In genomic region chr6:4441981-4442434, GRCh38 we compare ENCODE assay signal across 25 cellular contexts.
DNase-seq lines count a peak whose midpoint lies in the region; ATAC-seq, FAIRE-seq and TF ChIP-seq lines count a peak whose summit lies in the region.
"Had no signal": no experiment of that assay in that cellular context is flagged by ENCODE, and none has a peak within 500 bp of the region (broad histone marks: within the 10 kb centered on the region; RNA-seq: fewer than 3 reads in every experiment).

No MANE protein-coding gene starts in this region.

- peaks cover 5% of the 10 kb centered on the region for H3K27me3 Mint-ChIP-seq in activated CD8-positive, alpha-beta T cell treated with anti-CD3 and anti-CD28 coated beads for 36 hours
- H3K27me3 Mint-ChIP-seq in activated CD8-positive, alpha-beta T cell treated with anti-CD3 and anti-CD28 coated beads, Interleukin-2, amount 10 ng/mL, durations not matched to agents 7 days and 5 days (ENCODE audit: low read depth): peaks cover 4% of the 10 kb centered on the region
- H3K27me3 Mint-ChIP-seq in stimulated activated memory B cell treated with anti-CD40 and anti-IgM and Interleukin-4, amounts not matched to agents 10 μg/mL and 1 μg/mL and 100 μg/mL, for 72 hours: no peaks in the 10 kb centered on the region

- no peak for FAIRE-seq in RCC 7860 (lab: Jason Lieb, UNC)

- no peaks in the 10 kb centered on the region for H3K36me3 ChIP-seq in MG63
- H3K36me3 ChIP-seq: SJCRH30, stomach had no signal

- H3K4me3 Mint-ChIP-seq in activated CD8-positive, alpha-beta T cell treated with anti-CD3 and anti-CD28 coated beads for 36 hours: no peak overlapping the region
- no peak overlapping the region for H3K4me3 Mint-ChIP-seq in activated CD8-positive, alpha-beta T cell treated with anti-CD3 and anti-CD28 coated beads, Interleukin-2, amount 10 ng/mL, durations not matched to agents 7 days and 5 days
- no peak overlapping the region for H3K4me3 Mint-ChIP-seq in stimulated activated memory B cell treated with anti-CD40 and anti-IgM and Interleukin-4, amounts not matched to agents 10 μg/mL and 1 μg/mL and 100 μg/mL, for 72 hours
- H3K4me3 Mint-ChIP-seq: neural crest cell; T-helper 1 cell treated with Interleukin-12 subunit alpha and Interleukin-12 subunit beta and Interleukin-4 antibody, amounts not matched to agents 30 μg/mL and 1 μg/mL, for 36 hours had no signal

- no peak for DNase-seq in activated CD8-positive, alpha-beta T cell treated with anti-CD3 and anti-CD28 coated beads for 36 hours
- no peak for DNase-seq in activated CD8-positive, alpha-beta T cell treated with anti-CD3 and anti-CD28 coated beads, Interleukin-2, amount 10 ng/mL, durations not matched to agents 7 days and 5 days
- DNase-seq in RCC 7860 (ENCODE audit: low spot score) (peak; percentile 5), fibroblast of the aortic adventitia (ENCODE audit: low read depth) (peak; percentile 67), MG63 (no peak)
- no peak for DNase-seq in activated naive CD4-positive, alpha-beta T cell treated with anti-CD3 and anti-CD28 coated beads, Interleukin-2, amount 50 U/mL, for 72 hours (ENCODE audit: low spot score in 2 of 2)
- DNase-seq: 8988T; activated CD4-positive, alpha-beta T cell treated with anti-CD3 and anti-CD28 coated beads, Interleukin-2, amount 50 U/mL, for 4 hours; activated effector memory CD4-positive, alpha-beta T cell treated with anti-CD3 and anti-CD28 coated beads, Interleukin-2, amount 50 U/mL, for 16 hours; amygdala; effector memory CD4-positive, alpha-beta T cell; KBM-7; left ventricle myocardium superior; NCI-H1930; NCI-H2227 treated with DMSO at 0.1 percent for 48 hours; PC-3; posterior cingulate gyrus; SJCRH30; stimulated activated CD4-positive, alpha-beta T cell treated with anti-CD3 and anti-CD28 coated beads, Interleukin-2, amount 100 ng/mL, for 48 hours; stomach had no signal

- ATAC-seq in activated CD8-positive, alpha-beta T cell treated with anti-CD3 and anti-CD28 coated beads for 36 hours: peak; percentile 17
- ATAC-seq in activated CD8-positive, alpha-beta T cell treated with anti-CD3 and anti-CD28 coated beads, Interleukin-2, amount 10 ng/mL, durations not matched to agents 7 days and 5 days: no peak
- peak; percentile 56 for ATAC-seq in stimulated activated memory B cell treated with anti-CD40 and anti-IgM and Interleukin-4, amounts not matched to agents 10 μg/mL and 1 μg/mL and 100 μg/mL, for 72 hours
- no peak for ATAC-seq in activated naive CD4-positive, alpha-beta T cell treated with anti-CD3 and anti-CD28 coated beads, Interleukin-2, amount 50 U/mL, for 72 hours
- ATAC-seq in GM18873 (IDR thresholded peaks at IDR 0.05; ENCODE audit: low FRiP score, unreplicated experiment): no peak
- ATAC-seq: left ventricle myocardium superior, PC-3 had no signal

- H3K9me3 ChIP-seq in MG63: no peaks in the 10 kb centered on the region
- H3K9me3 ChIP-seq: SJCRH30, stomach had no signal

- H3K27me3 ChIP-seq in MG63: no peaks in the 10 kb centered on the region
- H3K27me3 ChIP-seq: SJCRH30, stomach had no signal

- H3K27ac Mint-ChIP-seq in activated CD8-positive, alpha-beta T cell treated with anti-CD3 and anti-CD28 coated beads for 36 hours: no peak overlapping the region
- H3K27ac Mint-ChIP-seq in activated CD8-positive, alpha-beta T cell treated with anti-CD3 and anti-CD28 coated beads, Interleukin-2, amount 10 ng/mL, durations not matched to agents 7 days and 5 days: no peak overlapping the region
- no peak overlapping the region for H3K27ac Mint-ChIP-seq in stimulated activated memory B cell treated with anti-CD40 and anti-IgM and Interleukin-4, amounts not matched to agents 10 μg/mL and 1 μg/mL and 100 μg/mL, for 72 hours
- no peak overlapping the region for H3K27ac Mint-ChIP-seq in activated naive CD4-positive, alpha-beta T cell treated with anti-CD3 and anti-CD28 coated beads, Interleukin-2, amount 50 U/mL, for 72 hours
- H3K27ac Mint-ChIP-seq: T-helper 1 cell treated with Interleukin-12 subunit alpha and Interleukin-12 subunit beta and Interleukin-4 antibody, amounts not matched to agents 30 μg/mL and 1 μg/mL, for 36 hours had no signal

- intact Hi-C loops in activated CD8-positive, alpha-beta T cell treated with anti-CD3 and anti-CD28 coated beads for 36 hours (cut with micrococcal nuclease): no loop called here

- no peak overlapping the region for H3K4me3 ChIP-seq in fibroblast of the aortic adventitia (ENCODE audit: low read depth, low read length)
- H3K4me3 ChIP-seq in MG63: no peak overlapping the region
- H3K4me3 ChIP-seq: SJCRH30, skin epidermis, stomach had no signal

- H3K4me1 Mint-ChIP-seq in activated CD8-positive, alpha-beta T cell treated with anti-CD3 and anti-CD28 coated beads for 36 hours (ENCODE audit: low read depth): no peaks in the 10 kb centered on the region
- H3K4me1 Mint-ChIP-seq in activated CD8-positive, alpha-beta T cell treated with anti-CD3 and anti-CD28 coated beads, Interleukin-2, amount 10 ng/mL, durations not matched to agents 7 days and 5 days (ENCODE audit: low read depth): no peaks in the 10 kb centered on the region
- H3K4me1 Mint-ChIP-seq in stimulated activated memory B cell treated with anti-CD40 and anti-IgM and Interleukin-4, amounts not matched to agents 10 μg/mL and 1 μg/mL and 100 μg/mL, for 72 hours: peaks cover 12% of the 10 kb centered on the region

- no peaks in the 10 kb centered on the region for H3K36me3 Mint-ChIP-seq in activated CD8-positive, alpha-beta T cell treated with anti-CD3 and anti-CD28 coated beads for 36 hours (ENCODE audit: low read depth)
- H3K36me3 Mint-ChIP-seq in activated CD8-positive, alpha-beta T cell treated with anti-CD3 and anti-CD28 coated beads, Interleukin-2, amount 10 ng/mL, durations not matched to agents 7 days and 5 days (ENCODE audit: low read depth): no peaks in the 10 kb centered on the region
- H3K36me3 Mint-ChIP-seq in stimulated activated memory B cell treated with anti-CD40 and anti-IgM and Interleukin-4, amounts not matched to agents 10 μg/mL and 1 μg/mL and 100 μg/mL, for 72 hours: no peaks in the 10 kb centered on the region
- H3K36me3 Mint-ChIP-seq in activated naive CD4-positive, alpha-beta T cell treated with anti-CD3 and anti-CD28 coated beads, Interleukin-2, amount 50 U/mL, for 72 hours: no peaks in the 10 kb centered on the region

- POLR2A ChIA-PET in activated CD8-positive, alpha-beta T cell treated with anti-CD3 and anti-CD28 coated beads for 36 hours (lab: Charles Lee): no interaction called here
- POLR2A ChIA-PET in activated CD8-positive, alpha-beta T cell treated with anti-CD3 and anti-CD28 coated beads, Interleukin-2, amount 10 ng/mL, durations not matched to agents 7 days and 5 days (lab: Charles Lee): no interaction called here

- H3K9me3 Mint-ChIP-seq in activated CD8-positive, alpha-beta T cell treated with anti-CD3 and anti-CD28 coated beads for 36 hours: no peaks in the 10 kb centered on the region
- no peaks in the 10 kb centered on the region for H3K9me3 Mint-ChIP-seq in activated CD8-positive, alpha-beta T cell treated with anti-CD3 and anti-CD28 coated beads, Interleukin-2, amount 10 ng/mL, durations not matched to agents 7 days and 5 days (ENCODE audit: insufficient read depth)
- H3K9me3 Mint-ChIP-seq in stimulated activated memory B cell treated with anti-CD40 and anti-IgM and Interleukin-4, amounts not matched to agents 10 μg/mL and 1 μg/mL and 100 μg/mL, for 72 hours: peaks cover 15% of the 10 kb centered on the region
- no peaks in the 10 kb centered on the region for H3K9me3 Mint-ChIP-seq in activated naive CD4-positive, alpha-beta T cell treated with anti-CD3 and anti-CD28 coated beads, Interleukin-2, amount 50 U/mL, for 72 hours
- H3K9me3 Mint-ChIP-seq: T-helper 1 cell treated with Interleukin-12 subunit alpha and Interleukin-12 subunit beta and Interleukin-4 antibody, amounts not matched to agents 30 μg/mL and 1 μg/mL, for 36 hours had no signal

- CTCF ChIA-PET in activated CD8-positive, alpha-beta T cell treated with anti-CD3 and anti-CD28 coated beads for 36 hours (lab: Charles Lee): no interaction called here
- CTCF ChIA-PET in activated CD8-positive, alpha-beta T cell treated with anti-CD3 and anti-CD28 coated beads, Interleukin-2, amount 10 ng/mL, durations not matched to agents 7 days and 5 days (lab: Charles Lee): no interaction called here

- no peak for TF ChIP-seq CTCF in activated CD8-positive, alpha-beta T cell treated with anti-CD3 and anti-CD28 coated beads for 36 hours (IDR thresholded peaks at IDR 0.05)
- TF ChIP-seq CTCF in fibroblast of the aortic adventitia (IDR thresholded peaks at IDR 0.05; ENCODE audit: insufficient read depth, low read length): no peak

Comparison
In these comparisons a context has a peak if more than half of its experiments do, and no peak if none do; other contexts are left out.
1. ATAC-seq: peak in activated CD8-positive, alpha-beta T cell treated with anti-CD3 and anti-CD28 coated beads for 36 hours (single experiment) and stimulated activated memory B cell treated with anti-CD40 and anti-IgM and Interleukin-4, amounts not matched to agents 10 μg/mL and 1 μg/mL and 100 μg/mL, for 72 hours (single experiment); none in activated CD8-positive, alpha-beta T cell treated with anti-CD3 and anti-CD28 coated beads, Interleukin-2, amount 10 ng/mL, durations not matched to agents 7 days and 5 days (single experiment), activated naive CD4-positive, alpha-beta T cell treated with anti-CD3 and anti-CD28 coated beads, Interleukin-2, amount 50 U/mL, for 72 hours (0 of 2) and GM18873 (single experiment).
2. DNase-seq: peak in RCC 7860 (single experiment) and fibroblast of the aortic adventitia (single experiment); none in activated CD8-positive, alpha-beta T cell treated with anti-CD3 and anti-CD28 coated beads for 36 hours (single experiment), activated CD8-positive, alpha-beta T cell treated with anti-CD3 and anti-CD28 coated beads, Interleukin-2, amount 10 ng/mL, durations not matched to agents 7 days and 5 days (single experiment), activated naive CD4-positive, alpha-beta T cell treated with anti-CD3 and anti-CD28 coated beads, Interleukin-2, amount 50 U/mL, for 72 hours (0 of 2) and MG63 (single experiment).